18 cellular contexts compared by ENCODE assay signal in genomic region chr2:147273628-147274027, GRCh38.
DNase-seq lines count a peak whose midpoint lies in the region; ATAC-seq and TF ChIP-seq lines count a peak whose summit lies in the region.
"Had no signal": no experiment of that assay in that cellular context is flagged by ENCODE, and none has a peak within 500 bp of the region (broad histone marks: within the 10 kb centered on the region; RNA-seq: fewer than 3 reads in every experiment).

No MANE protein-coding gene starts in this region.

- CTCF ChIA-PET in Caco-2 (lab: Charles Lee), result no interaction called here
- CTCF ChIA-PET in mammary epithelial cell (lab: Charles Lee; ENCODE audit: low non-redundant PET), result no interaction called here

- H2AFZ ChIP-seq in mammary epithelial cell (ENCODE audit: low read depth, low read length), result no peak overlapping the region
- H2AFZ ChIP-seq in GM23338, result no peak overlapping the region

- H3K4me1 Mint-ChIP-seq in Caco-2 (ENCODE audit: low read depth, unreplicated experiment), result peaks cover 16% of the 10 kb centered on the region
- no peaks in the 10 kb centered on the region for H3K4me1 Mint-ChIP-seq in GM23338
- H3K4me1 Mint-ChIP-seq: CD14-positive monocyte had no signal

- no peak overlapping the region for H2AK5ac ChIP-seq in mesendoderm (ENCODE audit: low read length)

- H2BK5ac ChIP-seq in mesendoderm (ENCODE audit: low read length), result no peak overlapping the region

- no peak overlapping the region for H3K4ac ChIP-seq in mesendoderm (ENCODE audit: low read depth, low read length)

- WGBS in mammary epithelial cell (ENCODE audit: low coverage, missing lambda C conversion rate), result 91% methylated on average over 1 of the region's 1 CpG
- WGBS in mesendoderm (ENCODE audit: extremely low coverage, insufficient coverage, low lambda C conversion rate), result no CpG with 5 or more reads among the region's 1 CpG

- H3K36me3 Mint-ChIP-seq in Caco-2 (ENCODE audit: insufficient read depth, unreplicated experiment), result no peaks in the 10 kb centered on the region
- H3K36me3 Mint-ChIP-seq in GM23338 (ENCODE audit: low read depth), result peaks cover 19% of the 10 kb centered on the region
- H3K36me3 Mint-ChIP-seq: CD14-positive monocyte had no signal

- in situ Hi-C loops in mammary epithelial cell (cut with MboI; ENCODE audit: low sequenced_read_pairs in 2 of 2), result no loop called here

- no TSS peak for BruUV-seq in Caco-2 (replicated peaks; lab: Mats Ljungman, UMichigan)
- no TSS peak for BruUV-seq in mammary epithelial cell (replicated peaks; lab: Mats Ljungman, UMichigan)

- H3K4me2 ChIP-seq in mammary epithelial cell (ENCODE audit: insufficient read depth, low read depth, low read length) (peak overlapping the region; percentile 18), mesendoderm (ENCODE audit: low read length) (no peak overlapping the region), GM23338 (no peak overlapping the region)
- H3K4me2 ChIP-seq: BLaER1 had no signal

- H3K27ac Mint-ChIP-seq in Caco-2 (ENCODE audit: unreplicated experiment) (peak overlapping the region; percentile 85), GM23338 (no peak overlapping the region)
- H3K27ac Mint-ChIP-seq: CD4-positive, alpha-beta memory T cell had no signal

- no peaks in the 10 kb centered on the region for H3K79me1 ChIP-seq in mesendoderm (ENCODE audit: low read length)

- H4K20me1 ChIP-seq in mammary epithelial cell (ENCODE audit: insufficient read depth, low read length) (no peaks in the 10 kb centered on the region), GM23338 (replicated peaks; ENCODE audit: insufficient read depth) (no peaks in the 10 kb centered on the region)
- H4K20me1 ChIP-seq: BLaER1 had no signal

- H3K36me3 ChIP-seq in Caco-2 (ENCODE audit: control insufficient read depth, insufficient read depth, low read length) (no peaks in the 10 kb centered on the region), mammary epithelial cell (ENCODE audit: insufficient read depth, low read length) (no peaks in the 10 kb centered on the region), mesendoderm (ENCODE audit: control insufficient read depth, insufficient read depth, low read length) (no peaks in the 10 kb centered on the region), colonic mucosa (no peaks in the 10 kb centered on the region), GM23338 (ENCODE audit: insufficient read depth) (0 out of 2 replicates have a peak, but pooled peaks cover 9% of the 10 kb centered on the region)
- H3K36me3 ChIP-seq: BLaER1, HAP-1 had no signal

- H3K27ac ChIP-seq in mammary epithelial cell (ENCODE audit: insufficient read depth, low read depth, low read length), result no peak overlapping the region
- H3K27ac ChIP-seq in foreskin keratinocyte, result no peak overlapping the region
- no peak overlapping the region for H3K27ac ChIP-seq in mesendoderm (ENCODE audit: low read depth, low read length)
- no peak overlapping the region for H3K27ac ChIP-seq in colonic mucosa
- H3K27ac ChIP-seq in GM23338 (ENCODE audit: low read depth), result no peak overlapping the region
- H3K27ac ChIP-seq: BLaER1, HL-60 had no signal

- peaks cover 33% of the 10 kb centered on the region for H3K9me3 ChIP-seq in Caco-2
- peaks cover 7% of the 10 kb centered on the region for H3K9me3 ChIP-seq in mammary epithelial cell (replicated peaks; ENCODE audit: insufficient read depth, low read length)
- H3K9me3 ChIP-seq in colonic mucosa, result no peaks in the 10 kb centered on the region
- H3K9me3 ChIP-seq: HAP-1 had no signal

- H3K4me3 ChIP-seq in Caco-2 (ENCODE audit: low read depth, low read length) (no peak overlapping the region), mammary epithelial cell (replicated peaks in 1 of 3; ENCODE audit: insufficient read depth in 1 of 3, low read depth in 2 of 3, low read length in 3 of 3) (no peak overlapping the region), mesendoderm (ENCODE audit: low read length) (no peak overlapping the region), colonic mucosa (no peak overlapping the region), GM23338 (no peak overlapping the region)
- H3K4me3 ChIP-seq: BLaER1, GM12878, HAP-1 had no signal

- H3K23ac ChIP-seq in mesendoderm (ENCODE audit: low read length), result no peak overlapping the region

- H3K27me3 ChIP-seq in Caco-2 (replicated peaks; ENCODE audit: control insufficient read depth, insufficient read depth, low read length) (no peaks in the 10 kb centered on the region), mammary epithelial cell (ENCODE audit: insufficient read depth, low read length) (no peaks in the 10 kb centered on the region), foreskin keratinocyte (no peaks in the 10 kb centered on the region), mesendoderm (ENCODE audit: insufficient read depth, low read length, poor library complexity) (no peaks in the 10 kb centered on the region), colonic mucosa (no peaks in the 10 kb centered on the region), GM23338 (ENCODE audit: insufficient read depth) (no peaks in the 10 kb centered on the region)
- H3K27me3 ChIP-seq: BLaER1 had no signal

- H3K18ac ChIP-seq in mesendoderm (ENCODE audit: low read length), result peak overlapping the region; percentile 41

- peaks cover 7% of the 10 kb centered on the region for H3K9me2 ChIP-seq in GM23338 (ENCODE audit: insufficient read depth)

- H3K9me3 Mint-ChIP-seq in Caco-2 (ENCODE audit: unreplicated experiment), result peaks cover 62% of the 10 kb centered on the region
- H3K9me3 Mint-ChIP-seq in GM23338, result peaks cover 20% of the 10 kb centered on the region

- peaks cover 23% of the 10 kb centered on the region for H3K4me1 ChIP-seq in Caco-2
- peaks cover 12% of the 10 kb centered on the region for H3K4me1 ChIP-seq in mammary epithelial cell (ENCODE audit: insufficient read depth, low read length)
- H3K4me1 ChIP-seq in foreskin keratinocyte, result peaks cover 10% of the 10 kb centered on the region
- H3K4me1 ChIP-seq in mesendoderm (ENCODE audit: control insufficient read depth, low read depth, low read length), result no peaks in the 10 kb centered on the region
- H3K4me1 ChIP-seq in colonic mucosa, result no peaks in the 10 kb centered on the region
- H3K4me1 ChIP-seq in GM23338 (ENCODE audit: insufficient read depth), result no peaks in the 10 kb centered on the region
- H3K4me1 ChIP-seq: BLaER1, HAP-1 had no signal

- no peaks in the 10 kb centered on the region for H3K27me3 Mint-ChIP-seq in Caco-2 (ENCODE audit: insufficient read depth, unreplicated experiment)
- peaks cover 3% of the 10 kb centered on the region for H3K27me3 Mint-ChIP-seq in GM23338 (ENCODE audit: insufficient read depth, low read depth, poor library complexity)

- TF ChIP-seq CTCF in Caco-2 (IDR thresholded peaks at IDR 0.05; ENCODE audit: insufficient read depth in 1 of 2, low read depth in 1 of 2, low read length in 1 of 2, severe bottlenecking in 1 of 2, unreplicated experiment in 1 of 2), result no peak
- no peak for TF ChIP-seq CTCF in mammary epithelial cell (conservative IDR thresholded peaks at IDR 0.05 in 1 of 2, IDR thresholded peaks at IDR 0.05 in 1 of 2; ENCODE audit: extremely low read depth in 1 of 2, insufficient read depth in 1 of 2, low read depth in 1 of 2, low read length in 2 of 2)
- no peak for TF ChIP-seq CTCF in foreskin keratinocyte (conservative IDR thresholded peaks at IDR 0.05)
- TF ChIP-seq CTCF in colonic mucosa (IDR thresholded peaks at IDR 0.05), result no peak
- TF ChIP-seq CTCF in GM23338 (conservative IDR thresholded peaks at IDR 0.05; ENCODE audit: low read depth in 2 of 2), result no peak

- DNase-seq in Caco-2 (no peak), mammary epithelial cell (peak; percentile 8), foreskin keratinocyte (peak in 1 of 2 donors; percentile 45), mesendoderm (no peak), colonic mucosa (no peak), GM23338 (ENCODE audit: low spot score) (no peak), NCI-H187 (lab: John Stamatoyannopoulos, UW) (no peak)
- DNase-seq: 8988T; CD4-positive, alpha-beta memory T cell; DMS 273 treated with DMSO at 0.1 percent for 48 hours; DMS53; DND-41; EL had no signal

- H2BK120ac ChIP-seq in mesendoderm (ENCODE audit: low read depth, low read length), result no peak overlapping the region

- POLR2A ChIA-PET in Caco-2 (lab: Charles Lee), result no interaction called here

- no peak overlapping the region for H3K9ac ChIP-seq in mammary epithelial cell (ENCODE audit: insufficient read depth, low read length)
- no peak overlapping the region for H3K9ac ChIP-seq in mesendoderm (ENCODE audit: low read length)
- H3K9ac ChIP-seq in colonic mucosa (ENCODE audit: low read depth in 2 of 2, low read length in 2 of 2), result no peak overlapping the region
- H3K9ac ChIP-seq: BLaER1 had no signal

- H3F3A ChIP-seq in GM23338 (replicated peaks; ENCODE audit: low read depth), result no peaks in the 10 kb centered on the region

- intact Hi-C loops in Caco-2 (cut with micrococcal nuclease; ENCODE audit: unreplicated experiment) (loop anchor here (1.0 kb wide), 2 partner anchors 100 to 654 kb away; no protein-coding TSS in a partner anchor), mammary epithelial cell (cut with micrococcal nuclease) (loop anchor here (10.0 kb wide), 1 partner anchor 189 kb away; no protein-coding TSS in a partner anchor), colonic mucosa (cut with DNase I) (no loop called here)

- ATAC-seq in foreskin keratinocyte (peak; percentile 55), GM23338 (no peak)
- ATAC-seq: GM12878 had no signal

- no peak overlapping the region for H4K8ac ChIP-seq in mesendoderm (ENCODE audit: low read depth, low read length)

- H2BK15ac ChIP-seq in mesendoderm (replicated peaks; ENCODE audit: low read depth), result no peak overlapping the region

- no peak overlapping the region for H4K5ac ChIP-seq in mesendoderm (ENCODE audit: low read length)

- dilution Hi-C loops in mammary epithelial cell (cut with HindIII; ENCODE audit: low sequenced_read_pairs), result no loop called here

- H3K4me3 Mint-ChIP-seq in Caco-2 (ENCODE audit: unreplicated experiment) (no peak overlapping the region), GM23338 (no peak overlapping the region)
- H3K4me3 Mint-ChIP-seq: CD14-positive monocyte; CD4-positive, alpha-beta memory T cell had no signal

- no peak overlapping the region for H3K56ac ChIP-seq in mesendoderm (ENCODE audit: low read length)

- H3K79me2 ChIP-seq in mammary epithelial cell (ENCODE audit: insufficient read depth, low read length), result no peaks in the 10 kb centered on the region
- H3K79me2 ChIP-seq in mesendoderm (ENCODE audit: control insufficient read depth, insufficient read depth, low read length), result no peaks in the 10 kb centered on the region
- H3K79me2 ChIP-seq in GM23338 (replicated peaks; ENCODE audit: insufficient read depth), result no peaks in the 10 kb centered on the region

TF ChIP-seq in GM23338, 12 proteins besides CTCF, POLR2A, EP300 and RAD21 (continues in another document):
- TF ChIP-seq CREB1 (CRISPR knock-in tag; IDR thresholded peaks at IDR 0.05; ENCODE audit: low read depth), result no peak
- no peak for TF ChIP-seq STAT1 (IDR thresholded peaks at IDR 0.05; ENCODE audit: unreplicated experiment)
- no peak for TF ChIP-seq EZH2 (IDR thresholded peaks at IDR 0.05; ENCODE audit: low read depth, unreplicated experiment)
